8 cellular contexts compared by ENCODE assay signal in genomic region chr2:70888925-70889715, GRCh38. TPM values are rescaled to one million over a fixed set of nuclear protein-coding genes. Genes with fewer than 3 reads are reported as not detected.
DNase-seq lines count a peak whose midpoint lies in the region; ATAC-seq and TF ChIP-seq lines count a peak whose summit lies in the region.
"Had no signal": no experiment of that assay in that cellular context is flagged by ENCODE, and none has a peak within 500 bp of the region (broad histone marks: within the 10 kb centered on the region; RNA-seq: fewer than 3 reads in every experiment).

No MANE protein-coding gene starts in this region.

- under 1% methylated on average over 69 of the region's 69 CpGs for WGBS in HUES64
- 8 to 22% (median 9%) methylated on average over 65 to 69 of the region's 69 CpGs for WGBS in adipose tissue, 3 donors

- TF ChIP-seq CTCF in gastrocnemius medialis (IDR thresholded peaks at IDR 0.05 in 4 of 5, conservative IDR thresholded peaks at IDR 0.05 in 1 of 5): no peak

- H3K27ac ChIP-seq in HUES64 (ENCODE audit: low read depth, low read length) (no peak overlapping the region), adipose tissue (ENCODE audit: low read depth, low read length) (peak overlapping the region; percentile 49), iPS-20b (ENCODE audit: low read length) (no peak overlapping the region), gastrocnemius medialis (no peak overlapping the region)

- no peak for TF ChIP-seq POLR2A in gastrocnemius medialis (IDR thresholded peaks at IDR 0.05)

- DNase-seq in gastrocnemius medialis: no peak
- no peak for DNase-seq in SIG-M5 treated with dmso at 0.1 percent for 504 hours (lab: John Stamatoyannopoulos, UW; ENCODE audit: unreplicated experiment)
- no peak for DNase-seq in activated CD4-positive, CD25-positive, alpha-beta regulatory T cell treated with anti-CD3 and anti-CD28 coated beads, Interleukin-2, amount 50 U/mL, for 72 hours
- no peak for DNase-seq in NCI-H146 (lab: John Stamatoyannopoulos, UW)

- H3K9me3 ChIP-seq in HUES64 (ENCODE audit: insufficient read depth, low read depth, low read length) (no peaks in the 10 kb centered on the region), iPS-20b (ENCODE audit: insufficient read depth, low read depth, low read length) (peaks cover 4% of the 10 kb centered on the region; the same call in 1 of the 2 replicates), gastrocnemius medialis (no peaks in the 10 kb centered on the region)

- no peak for ATAC-seq in gastrocnemius medialis

- intact Hi-C loops in gastrocnemius medialis (cut with DNase I; ENCODE audit: low total_unique reads): no loop called here

- H3K9ac ChIP-seq in HUES64 (ENCODE audit: low read depth, low read length) (no peak overlapping the region), iPS-20b (ENCODE audit: low read depth, low read length) (no peak overlapping the region)

- 0 out of 2 replicates have a peak, but pooled peaks cover 7% of the 10 kb centered on the region for H3K4me1 ChIP-seq in HUES64 (ENCODE audit: insufficient read depth, low read length)
- peaks cover 4% of the 10 kb centered on the region; the same call in 1 of the 2 replicates for H3K4me1 ChIP-seq in iPS-20b (ENCODE audit: insufficient read depth, low read length)
- peaks cover 14 to 21% of the 10 kb centered on the region in 2 donors for H3K4me1 ChIP-seq in gastrocnemius medialis

- H3K36me3 ChIP-seq in HUES64 (ENCODE audit: insufficient read depth, low read length) (no peaks in the 10 kb centered on the region), iPS-20b (ENCODE audit: insufficient read depth, low read depth, low read length) (no peaks in the 10 kb centered on the region), gastrocnemius medialis (no peaks in the 10 kb centered on the region)

- H3K4me3 ChIP-seq in HUES64 (ENCODE audit: low read length) (peak overlapping the region; percentile 24), iPS-20b (ENCODE audit: low read length) (peak overlapping the region; percentile 43; the same call in 1 of the 2 replicates), gastrocnemius medialis (peak overlapping the region in 3 of 4 donors; percentile 1 to 71 (median 24))

- in situ Hi-C loops in gastrocnemius medialis (cut with MboI; ENCODE audit: low sequenced_read_pairs in 4 of 4): no loop called here

- H3K27me3 ChIP-seq in HUES64 (ENCODE audit: insufficient read depth, low read length) (peaks cover 100% of the 10 kb centered on the region), iPS-20b (ENCODE audit: insufficient read depth, low read length) (peaks cover 100% of the 10 kb centered on the region), gastrocnemius medialis (peaks cover 60 to 81% (median 63%) of the 10 kb centered on the region in 3 donors)

RNA-seq across cellular contexts. Expression of gene VAX2, which starts 11.3 kb away (rescaled TPM):
- not detected for polyA plus RNA-seq in HUES64 (2013, experiment 1 of 2)
- not detected for polyA plus RNA-seq in HUES64 (2013, experiment 2 of 2)
- 1 to 10 TPM in 2 of 3 donors, under 1 TPM in 1; 0.54 to 4.7 (median 1.9) TPM for polyA plus RNA-seq in adipose tissue
- total RNA-seq in gastrocnemius medialis: 1 to 10 TPM in 1 of 4 donors, under 1 TPM in 2, not detected in 1; 0.53 to 3.5 (median 0.55) TPM
- total RNA-seq: dermis microvascular lymphatic vessel endothelial cell had no signal

RNA-seq across cellular contexts. Expression of gene ATP6V1B1, which starts 46.6 kb away (rescaled TPM):
- not detected for polyA plus RNA-seq in HUES64 (2013, experiment 1 of 2)
- 0.19 TPM for polyA plus RNA-seq in HUES64 (2013, experiment 2 of 2)
- 1 to 10 TPM; 1.2 to 4.2 (median 1.9) TPM for polyA plus RNA-seq in adipose tissue
- 1 to 10 TPM in 1 of 4 donors, not detected in 3; 2.3 TPM for total RNA-seq in gastrocnemius medialis
- total RNA-seq: dermis microvascular lymphatic vessel endothelial cell had no signal

RNA-seq across cellular contexts. Expression of gene CD207, which starts 53.5 kb away (rescaled TPM):
- not detected for polyA plus RNA-seq in HUES64 (2013, experiment 1 of 2)
- polyA plus RNA-seq in HUES64 (2013, experiment 2 of 2): not detected
- under 1 TPM in 2 of 3 donors, not detected in 1; 0.22 to 0.67 TPM for polyA plus RNA-seq in adipose tissue
- not detected for total RNA-seq in gastrocnemius medialis
